Comparison of ENCODE assay signal across 1 cellular context in the genomic region with DNA sequence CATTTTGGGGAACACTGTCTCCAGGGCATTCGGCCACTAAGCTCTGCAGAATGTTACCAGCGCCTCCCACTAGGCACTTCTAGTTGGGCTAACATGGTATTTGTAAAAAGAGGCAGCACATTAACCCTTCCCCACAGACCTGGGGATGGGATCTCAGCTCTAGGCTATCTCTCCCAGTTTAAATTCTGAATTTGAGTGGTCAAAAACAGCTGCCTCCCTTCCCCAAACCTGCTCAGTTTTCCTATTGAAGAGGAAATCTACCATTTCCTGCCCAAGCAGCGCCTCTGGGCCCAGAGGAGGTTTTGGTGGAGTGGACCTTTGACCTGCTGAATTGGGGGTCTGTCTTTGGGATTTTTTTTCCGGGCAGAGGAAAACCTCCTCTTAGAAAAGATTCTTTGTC.
TF ChIP-seq lines count a peak whose summit lies in the region.

No MANE protein-coding gene starts in this region.

TF ChIP-seq in WTC11, 78 proteins besides CTCF, POLR2A, EP300 and RAD21 (continued from another document):
- TF ChIP-seq E2F4 (CRISPR knock-in tag; IDR thresholded peaks at IDR 0.05; ENCODE audit: borderline replicate concordance, low read depth) = no peak
- no peak for TF ChIP-seq HMGXB4 (CRISPR knock-in tag; IDR thresholded peaks at IDR 0.05)
- TF ChIP-seq ZNF232 (CRISPR knock-in tag; IDR thresholded peaks at IDR 0.05) = no peak
- no peak for TF ChIP-seq FOXP1 (CRISPR knock-in tag; IDR thresholded peaks at IDR 0.05; ENCODE audit: borderline replicate concordance)
